Comparison of ENCODE assay signal across 32 cellular contexts in genomic region chr5:81633916-81634315, GRCh38.
"Had no signal": no experiment of that assay in that cellular context is flagged by ENCODE, and none has a peak within 500 bp of the region (broad histone marks: within the 10 kb centered on the region; RNA-seq: fewer than 3 reads in every experiment).

No MANE protein-coding gene starts in this region.

- H3K9me3 Mint-ChIP-seq: activated CD4-positive, alpha-beta memory T cell treated with anti-CD3 and anti-CD28 coated beads for 36 hours; activated T-cell treated with anti-CD3 and anti-CD28 coated beads, Interleukin-2, amount 50 U/mL, for 24 hours; effector memory CD8-positive, alpha-beta T cell; naive thymus-derived CD8-positive, alpha-beta T cell; neural crest cell; stimulated activated effector memory CD8-positive, alpha-beta T cell treated with anti-CD3 and anti-CD28 coated beads, Interleukin-12 subunit alpha, Interleukin-12 subunit beta, amount 100 ng/mL, for 72 hours had no signal

- H3K36me3 Mint-ChIP-seq: stimulated activated effector memory CD8-positive, alpha-beta T cell treated with anti-CD3 and anti-CD28 coated beads, Interleukin-12 subunit alpha, Interleukin-12 subunit beta, amount 100 ng/mL, for 72 hours had no signal

- ATAC-seq: effector memory CD8-positive, alpha-beta T cell; gastrocnemius medialis; naive thymus-derived CD8-positive, alpha-beta T cell; pancreas; stimulated activated effector memory CD8-positive, alpha-beta T cell treated with anti-CD3 and anti-CD28 coated beads, Interleukin-12 subunit alpha, Interleukin-12 subunit beta, amount 100 ng/mL, for 72 hours had no signal

- H3K27ac ChIP-seq: gastrocnemius medialis, pancreas, prostate gland, sigmoid colon, thyroid gland, upper lobe of left lung, vagina had no signal

- DNase-seq: activated CD4-positive, alpha-beta memory T cell treated with anti-CD3 and anti-CD28 coated beads for 36 hours; activated CD4-positive, alpha-beta T cell treated with anti-CD3 and anti-CD28 coated beads, Interleukin-2, amount 10 ng/mL, durations not matched to agents 24 days and 14 days; activated CD4-positive, CD25-positive, alpha-beta regulatory T cell treated with anti-CD3 and anti-CD28 coated beads, Interleukin-2, amount 50 U/mL, for 72 hours; activated CD8-positive, alpha-beta memory T cell treated with anti-CD3 and anti-CD28 coated beads, Interleukin-2, amount 50 U/mL, for 48 hours; activated gamma-delta T cell; activated naive CD4-positive, alpha-beta T cell treated with anti-CD3 and anti-CD28 coated beads, Interleukin-2, amount 50 U/mL, for 16 hours; activated T-cell treated with anti-CD3 and anti-CD28 coated beads, Interleukin-2, amount 50 U/mL, for 24 hours; amniotic stem cell; caudate nucleus; cortex of kidney; effector memory CD8-positive, alpha-beta T cell; erythroblast; gastrocnemius medialis; glutamatergic neuron; midbrain; naive thymus-derived CD8-positive, alpha-beta T cell; nucleus accumbens; pancreas; retina; sigmoid colon; small intestine; stimulated activated CD4-positive, alpha-beta T cell treated with anti-CD3 and anti-CD28 coated beads, Interleukin-4, amount 100 ng/mL, for 24 hours; thyroid gland; upper lobe of left lung had no signal

- H3K4me3 ChIP-seq: gastrocnemius medialis, pancreas, prostate gland, sigmoid colon, thyroid gland, upper lobe of left lung, vagina had no signal

- H3K4me1 ChIP-seq: gastrocnemius medialis, pancreas, prostate gland, thyroid gland had no signal

- H3K4me1 Mint-ChIP-seq: stimulated activated effector memory CD8-positive, alpha-beta T cell treated with anti-CD3 and anti-CD28 coated beads, Interleukin-12 subunit alpha, Interleukin-12 subunit beta, amount 100 ng/mL, for 72 hours had no signal

- H3K27me3 Mint-ChIP-seq: activated CD4-positive, alpha-beta memory T cell treated with anti-CD3 and anti-CD28 coated beads for 36 hours; activated CD4-positive, alpha-beta T cell treated with anti-CD3 and anti-CD28 coated beads, Interleukin-2, amount 10 ng/mL, durations not matched to agents 24 days and 14 days; activated T-cell treated with anti-CD3 and anti-CD28 coated beads, Interleukin-2, amount 50 U/mL, for 24 hours; effector memory CD8-positive, alpha-beta T cell; naive thymus-derived CD8-positive, alpha-beta T cell; stimulated activated naive CD8-positive, alpha-beta T cell treated with anti-CD3 and anti-CD28 coated beads, Interleukin-15, Interleukin-2, amounts not matched to agents 100 ng/mL and 50 ng/mL, for 24 hours had no signal

- H3K27me3 ChIP-seq: gastrocnemius medialis, pancreas, sigmoid colon, thyroid gland, upper lobe of left lung, vagina had no signal

- FAIRE-seq: astrocyte, islet of Langerhans, pancreas, small intestine, TTC549 had no signal

- H3K4me3 Mint-ChIP-seq: activated CD4-positive, alpha-beta memory T cell treated with anti-CD3 and anti-CD28 coated beads for 36 hours; activated CD4-positive, alpha-beta T cell treated with anti-CD3 and anti-CD28 coated beads, Interleukin-2, amount 10 ng/mL, durations not matched to agents 24 days and 14 days; activated T-cell treated with anti-CD3 and anti-CD28 coated beads, Interleukin-2, amount 50 U/mL, for 24 hours; effector memory CD8-positive, alpha-beta T cell; naive thymus-derived CD8-positive, alpha-beta T cell; neural crest cell; stimulated activated effector memory CD8-positive, alpha-beta T cell treated with anti-CD3 and anti-CD28 coated beads, Interleukin-12 subunit alpha, Interleukin-12 subunit beta, amount 100 ng/mL, for 72 hours; stimulated activated naive CD8-positive, alpha-beta T cell treated with anti-CD3 and anti-CD28 coated beads, Interleukin-15, Interleukin-2, amounts not matched to agents 100 ng/mL and 50 ng/mL, for 24 hours had no signal

- H3K9me3 ChIP-seq: gastrocnemius medialis, pancreas, prostate gland, sigmoid colon, thyroid gland, upper lobe of left lung, vagina had no signal

- H3K27ac Mint-ChIP-seq: activated CD4-positive, alpha-beta memory T cell treated with anti-CD3 and anti-CD28 coated beads for 36 hours; activated CD4-positive, alpha-beta T cell treated with anti-CD3 and anti-CD28 coated beads, Interleukin-2, amount 10 ng/mL, durations not matched to agents 24 days and 14 days; activated T-cell treated with anti-CD3 and anti-CD28 coated beads, Interleukin-2, amount 50 U/mL, for 24 hours; effector memory CD8-positive, alpha-beta T cell; naive thymus-derived CD8-positive, alpha-beta T cell; stimulated activated effector memory CD8-positive, alpha-beta T cell treated with anti-CD3 and anti-CD28 coated beads, Interleukin-12 subunit alpha, Interleukin-12 subunit beta, amount 100 ng/mL, for 72 hours; stimulated activated naive CD8-positive, alpha-beta T cell treated with anti-CD3 and anti-CD28 coated beads, Interleukin-15, Interleukin-2, amounts not matched to agents 100 ng/mL and 50 ng/mL, for 24 hours had no signal

- H3K36me3 ChIP-seq: pancreas, prostate gland, thyroid gland, upper lobe of left lung had no signal
